8 cellular contexts compared by ENCODE assay signal in genomic region chr16:67191410-67191994, GRCh38. TPM values are rescaled to one million over a fixed set of nuclear protein-coding genes. Genes with fewer than 3 reads are reported as not detected.
DNase-seq lines count a peak whose midpoint lies in the region; ATAC-seq, FAIRE-seq and TF ChIP-seq lines count a peak whose summit lies in the region.

No MANE protein-coding gene starts in this region.

- peaks cover 11% of the 10 kb centered on the region for H3K36me3 Mint-ChIP-seq in natural killer cell treated with Interleukin-12 subunit alpha and Interleukin-12 subunit beta and Interleukin-15 and Interleukin-18, amount 100 ng/mL, for 72 hours

- H3K27me3 ChIP-seq in BJ (ENCODE audit: control insufficient read depth, insufficient read depth, low read length) (no peaks in the 10 kb centered on the region), bronchial epithelial cell (ENCODE audit: control insufficient read depth, insufficient read depth, low read length) (no peaks in the 10 kb centered on the region)

- peaks cover 32 to 35% of the 10 kb centered on the region in 2 donors for H3K4me1 Mint-ChIP-seq in natural killer cell treated with Interleukin-12 subunit alpha and Interleukin-12 subunit beta and Interleukin-15 and Interleukin-18, amount 100 ng/mL, for 72 hours (ENCODE audit: low read depth in 2 of 2)

- POLR2A ChIA-PET in BJ (lab: Charles Lee): no interaction called here

- H3K9me3 Mint-ChIP-seq in natural killer cell treated with Interleukin-12 subunit alpha and Interleukin-12 subunit beta and Interleukin-15 and Interleukin-18, amount 100 ng/mL, for 72 hours: no peaks in the 10 kb centered on the region

- H3K4me3 ChIP-seq in BJ (ENCODE audit: low read depth, low read length): peak overlapping the region; percentile 24
- H3K4me3 ChIP-seq in bronchial epithelial cell (ENCODE audit: low read depth, low read length): peak overlapping the region; percentile 76

- DNase-seq in BJ (ENCODE audit: low read depth) (no peak), HTR-8/SVneo (ENCODE audit: insufficient read length, low spot score) (no peak), bronchial epithelial cell (ENCODE audit: low read depth) (no peak), NCI-H1694 treated with DMSO at 0.1 percent for 48 hours (lab: John Stamatoyannopoulos, UW) (no peak), NOMO-1 treated with dmso at 0.1 percent for 144 hours (lab: John Stamatoyannopoulos, UW; ENCODE audit: unreplicated experiment) (no peak), NCI-H2171 treated with DMSO at 0.1 percent for 48 hours (lab: John Stamatoyannopoulos, UW) (no peak)
- DNase-seq in natural killer cell treated with Interleukin-12 subunit alpha and Interleukin-12 subunit beta and Interleukin-15 and Interleukin-18, amount 100 ng/mL, for 72 hours (ENCODE audit: low spot score): no peak

- H3K27me3 Mint-ChIP-seq in natural killer cell treated with Interleukin-12 subunit alpha and Interleukin-12 subunit beta and Interleukin-15 and Interleukin-18, amount 100 ng/mL, for 72 hours: no peaks in the 10 kb centered on the region

- peak; percentile 77 for FAIRE-seq in HTR-8/SVneo (lab: Jason Lieb, UNC)
- FAIRE-seq in bronchial epithelial cell (lab: Jason Lieb, UNC): no peak

- H3K36me3 ChIP-seq in BJ (ENCODE audit: control insufficient read depth, insufficient read depth, low read length) (peaks cover 14% of the 10 kb centered on the region), bronchial epithelial cell (ENCODE audit: control insufficient read depth, insufficient read depth, low read length) (peaks cover 30% of the 10 kb centered on the region)

- no peak for TF ChIP-seq CTCF in BJ (IDR thresholded peaks at IDR 0.05; ENCODE audit: insufficient read depth, low read depth, low read length)
- no peak for TF ChIP-seq CTCF in bronchial epithelial cell (IDR thresholded peaks at IDR 0.05; ENCODE audit: insufficient read depth, low read length, severe bottlenecking)

- peak overlapping the region; percentile 54 to 80 for H3K27ac Mint-ChIP-seq in natural killer cell treated with Interleukin-12 subunit alpha and Interleukin-12 subunit beta and Interleukin-15 and Interleukin-18, amount 100 ng/mL, for 72 hours

- ATAC-seq in natural killer cell treated with Interleukin-12 subunit alpha and Interleukin-12 subunit beta and Interleukin-15 and Interleukin-18, amount 100 ng/mL, for 72 hours: peak in 1 of 2 donors; percentile 0
- no peak for ATAC-seq in GM21367 (IDR thresholded peaks at IDR 0.05; ENCODE audit: unreplicated experiment)

- peak overlapping the region; percentile 82 for H3K4me3 Mint-ChIP-seq in natural killer cell treated with Interleukin-12 subunit alpha and Interleukin-12 subunit beta and Interleukin-15 and Interleukin-18, amount 100 ng/mL, for 72 hours

- CTCF ChIA-PET in BJ (lab: Yijun Ruan, JAX): no interaction called here

RNA-seq across cellular contexts. Expression of gene E2F4, which starts 0.5 kb away (rescaled TPM):
- polyA plus RNA-seq in BJ (2011; rRNA removed): 49.9 and 83.2 TPM in 2 replicates
- polyA minus RNA-seq in BJ (2011; rRNA and poly(A)+ RNA removed): 53.0 and 83.8 TPM in 2 replicates
- total RNA-seq in bronchial epithelial cell: 47.1 and 47.6 TPM in 2 replicates
- total RNA-seq in natural killer cell treated with Interleukin-12 subunit alpha and Interleukin-12 subunit beta and Interleukin-15 and Interleukin-18, amount 100 ng/mL, for 72 hours: 100 to 1,000 TPM; 110 to 188 TPM

RNA-seq across cellular contexts. Expression of gene EXOC3L1, which starts 1.6 kb away (rescaled TPM):
- polyA plus RNA-seq in BJ (2011; rRNA removed): not detected in 2 replicates
- polyA minus RNA-seq in BJ (2011; rRNA and poly(A)+ RNA removed): not detected in 2 replicates
- total RNA-seq in bronchial epithelial cell: not detected in 2 replicates
- total RNA-seq in natural killer cell treated with Interleukin-12 subunit alpha and Interleukin-12 subunit beta and Interleukin-15 and Interleukin-18, amount 100 ng/mL, for 72 hours: under 1 TPM in 1 of 2 donors, not detected in 1; 0.38 TPM

RNA-seq across cellular contexts. Expression of gene ELMO3, which starts 7.4 kb away (rescaled TPM):
- polyA plus RNA-seq in BJ (2011; rRNA removed): 0.56 and 0.97 TPM in 2 replicates
- 0.33 and 0.77 TPM in 2 replicates for polyA minus RNA-seq in BJ (2011; rRNA and poly(A)+ RNA removed)
- 25.6 and 44.0 TPM in 2 replicates for total RNA-seq in bronchial epithelial cell
- 10 to 100 TPM in 1 of 2 donors, 1 to 10 TPM in 1; 3.6 to 13.9 TPM for total RNA-seq in natural killer cell treated with Interleukin-12 subunit alpha and Interleukin-12 subunit beta and Interleukin-15 and Interleukin-18, amount 100 ng/mL, for 72 hours

RNA-seq across cellular contexts. Expression of gene MATCAP1, which starts 7.7 kb away (rescaled TPM):
- polyA plus RNA-seq in BJ (2011; rRNA removed): 8.7 and 13.1 TPM in 2 replicates
- 6.8 and 8.2 TPM in 2 replicates for polyA minus RNA-seq in BJ (2011; rRNA and poly(A)+ RNA removed)
- 5.5 and 5.8 TPM in 2 replicates for total RNA-seq in bronchial epithelial cell
- 10 to 100 TPM; 33.2 to 33.8 TPM for total RNA-seq in natural killer cell treated with Interleukin-12 subunit alpha and Interleukin-12 subunit beta and Interleukin-15 and Interleukin-18, amount 100 ng/mL, for 72 hours

RNA-seq across cellular contexts. Expression of gene NOL3, which starts 21.2 kb away (rescaled TPM):
- polyA plus RNA-seq in BJ (2011; rRNA removed): 12.7 and 14.7 TPM in 2 replicates
- polyA minus RNA-seq in BJ (2011; rRNA and poly(A)+ RNA removed): 3.2 and 4.7 TPM in 2 replicates
- 28.2 and 37.8 TPM in 2 replicates for total RNA-seq in bronchial epithelial cell
- total RNA-seq in natural killer cell treated with Interleukin-12 subunit alpha and Interleukin-12 subunit beta and Interleukin-15 and Interleukin-18, amount 100 ng/mL, for 72 hours: 10 to 100 TPM; 10.5 to 20.1 TPM
